In genomic region chrX:54821310-54821709, GRCh38 we compare ENCODE assay signal across 10 cellular contexts. TPM values are rescaled to one million over a fixed set of nuclear protein-coding genes. Genes with fewer than 3 reads are reported as not detected.
"Had no signal": no experiment of that assay in that cellular context is flagged by ENCODE, and none has a peak within 500 bp of the region (broad histone marks: within the 10 kb centered on the region; RNA-seq: fewer than 3 reads in every experiment).

No MANE protein-coding gene starts in this region.

- ATAC-seq: GM23338, HCT116 had no signal

- H3K27ac Mint-ChIP-seq: GM23338, H9, HFFc6 had no signal

- H3K9me3 ChIP-seq: HAP-1 had no signal

- H3K36me3 ChIP-seq: HAP-1 had no signal

- H3K9me3 Mint-ChIP-seq: GM23338, HFFc6 had no signal

- H3K4me3 Mint-ChIP-seq: GM23338, H9, HFFc6 had no signal

- H3K9ac ChIP-seq: GM23248 had no signal

- DNase-seq: GM23248, GOT3, H9, HCEC 1CT, HFFc6 had no signal

- H3K4me1 ChIP-seq: HAP-1 had no signal

- H3K27ac ChIP-seq: GM23248 had no signal

- H3K4me3 ChIP-seq: GM23248, GM23338, HAP-1 had no signal

RNA-seq across cellular contexts. Expression of gene ITIH6, which starts 23.3 kb away (rescaled TPM):
- total RNA-seq: GM23248, GM23338, H1, H4, H9, HFFc6 had no signal
- polyA plus RNA-seq: GM23248, GM23338 had no signal
